In the genomic region with DNA sequence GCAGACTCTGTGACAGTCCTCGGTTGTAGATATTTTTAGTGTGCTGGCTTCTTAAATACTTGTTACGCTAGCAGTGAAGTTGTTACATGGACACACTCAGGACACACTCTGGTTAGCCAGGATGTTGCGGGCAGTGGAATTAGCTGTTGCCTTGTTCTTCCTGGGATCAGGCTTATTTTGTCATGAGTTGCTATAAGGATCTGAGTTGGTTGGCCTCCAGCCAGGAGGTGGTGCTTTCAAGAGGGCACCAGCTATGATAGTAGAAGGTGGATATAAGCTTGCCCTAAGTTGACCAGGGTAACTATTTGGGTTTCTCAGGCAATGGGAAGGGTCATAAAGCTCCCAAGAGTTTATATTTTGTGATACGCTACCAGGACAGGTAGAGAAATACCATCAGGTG, we compare ENCODE assay signal across 5 cellular contexts.
"Had no signal": no experiment of that assay in that cellular context is flagged by ENCODE, and none has a peak within 500 bp of the region (broad histone marks: within the 10 kb centered on the region; RNA-seq: fewer than 3 reads in every experiment).

No MANE protein-coding gene starts in this region.

- ATAC-seq: HepG2, K562 had no signal

- DNase-seq: IMR-90, KBM-7 had no signal

- H3K4me3 ChIP-seq: K562 had no signal

- H3K27ac ChIP-seq: HL-60 had no signal
